In genomic region chr12:122526683-122527477, GRCh38 we compare ENCODE assay signal across 1 cellular context.
TF ChIP-seq lines count a peak whose summit lies in the region.

TSS of gene KNTC1 (plus strand) at chr12:122527249. CDS start at chr12:122530064, 2,815 bp downstream.
TSS of gene RSRC2 (minus strand) at chr12:122526936. CDS start at chr12:122526853, 83 bp downstream.

TF ChIP-seq in HCT116, 20 proteins besides CTCF, POLR2A, EP300 and RAD21 (continued from another document):
- TF ChIP-seq JUND (IDR thresholded peaks at IDR 0.05) (no peak; the same call in 1 of the 2 replicates), ATF3 (IDR thresholded peaks at IDR 0.05) (no peak), SRF (IDR thresholded peaks at IDR 0.05; ENCODE audit: low read depth) (peak; percentile 60; the same call in 1 of the 2 replicates), ZNF274 (IDR thresholded peaks at IDR 0.05; ENCODE audit: low read depth, low read length) (no peak), POLR2AphosphoS5 (IDR thresholded peaks at IDR 0.05; ENCODE audit: low read depth, low read length) (peak; percentile 98), TCF7L2 (IDR thresholded peaks at IDR 0.05; ENCODE audit: borderline replicate concordance, extremely low read depth, insufficient read depth, insufficient read length) (peak; percentile 31), FOSL1 (IDR thresholded peaks at IDR 0.05; ENCODE audit: low read depth) (0 out of 2 replicates have a peak, but pooled peaks have one; percentile 10), YY1 (IDR thresholded peaks at IDR 0.05; ENCODE audit: extremely low read depth, insufficient replicate concordance, low read depth, low read length) (peak; percentile 97)
TF ChIP-seq in HCT116: peak in this region for 13.
